13 cellular contexts compared by ENCODE assay signal in the genomic region with DNA sequence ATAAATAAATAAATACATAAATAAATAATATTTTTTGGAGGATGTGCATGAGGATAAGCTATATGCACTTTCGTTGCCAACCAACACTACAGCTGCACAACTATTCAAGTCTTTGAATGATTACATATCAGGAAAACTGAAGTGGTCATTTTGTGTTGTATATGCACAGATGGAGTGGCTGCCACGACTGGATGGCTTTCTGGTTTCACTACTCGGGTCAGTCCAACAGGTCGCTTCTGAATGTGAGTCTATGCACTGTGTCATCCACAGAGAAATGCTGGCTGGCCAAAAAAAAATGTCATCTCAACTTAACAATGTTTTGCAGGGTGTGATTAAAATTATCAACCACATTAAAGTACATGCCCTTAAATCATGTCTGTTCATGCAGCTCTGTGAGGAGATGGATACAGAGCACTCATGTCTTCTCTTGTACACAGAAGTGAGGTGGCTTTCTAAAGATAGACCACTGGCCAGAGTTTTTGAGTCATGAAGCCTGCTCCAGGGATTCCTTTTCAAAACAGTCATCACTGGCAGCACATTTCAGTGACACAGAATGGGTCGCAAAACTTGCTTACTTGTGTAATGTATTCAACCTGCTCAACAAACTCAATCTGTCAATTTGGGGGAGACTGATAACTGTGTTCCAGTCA.
DNase-seq lines count a peak whose midpoint lies in the region; ATAC-seq and TF ChIP-seq lines count a peak whose summit lies in the region.
"Had no signal": no experiment of that assay in that cellular context is flagged by ENCODE, and none has a peak within 500 bp of the region (broad histone marks: within the 10 kb centered on the region; RNA-seq: fewer than 3 reads in every experiment).

No MANE protein-coding gene starts in this region.

- peak; percentile 97 for ATAC-seq in left ventricle myocardium superior
- no peak for ATAC-seq in HG03342 (IDR thresholded peaks at IDR 0.05; ENCODE audit: unreplicated experiment)

- H3K27me3 ChIP-seq in brain microvascular endothelial cell (replicated peaks), result no peaks in the 10 kb centered on the region

- intact Hi-C loops in left ventricle myocardium superior (cut with micrococcal nuclease), result no loop called here
- intact Hi-C loops in cardiac septum (cut with DNase I), result loop anchor here (10.0 kb wide), 1 partner anchor 449 kb away; no protein-coding TSS in a partner anchor

- in situ Hi-C loops in brain microvascular endothelial cell (cut with HindIII; ENCODE audit: low pct_ligation_motif_present, low sequenced_read_pairs), result no loop called here

- H3K4me3 ChIP-seq in brain microvascular endothelial cell (ENCODE audit: low read depth, low read length), result no peak overlapping the region

- DNase-seq in left ventricle myocardium superior (no peak), cardiac septum (ENCODE audit: low spot score) (no peak), HT1080 (ENCODE audit: low read depth) (peak; percentile 5), brain microvascular endothelial cell (peak; percentile 3), Kasumi-1 (lab: John Stamatoyannopoulos, UW) (no peak)
- DNase-seq in activated CD8-positive, alpha-beta memory T cell treated with anti-CD3 and anti-CD28 coated beads, Interleukin-2, amount 50 U/mL, for 48 hours, result no peak
- DNase-seq: C1 segment of cervical spinal cord; Calu3; CD4-positive, alpha-beta T cell; DMS 273 treated with DMSO at 0.1 percent for 48 hours; HCEC 1CT; HFFc6 had no signal

- no peak for TF ChIP-seq CTCF in brain microvascular endothelial cell (IDR thresholded peaks at IDR 0.05; ENCODE audit: low read depth, low read length, missing control alignments)

- no peaks in the 10 kb centered on the region for H3K36me3 ChIP-seq in brain microvascular endothelial cell (replicated peaks)

- H3K27ac ChIP-seq in brain microvascular endothelial cell, result no peak overlapping the region

Comparison
In these comparisons a context has a peak if more than half of its experiments do, and no peak if none do; other contexts are left out.
1. DNase-seq: peak in HT1080 (single experiment) and brain microvascular endothelial cell (single experiment); none in left ventricle myocardium superior (single experiment), cardiac septum (single experiment), Kasumi-1 (0 of 2) and activated CD8-positive, alpha-beta memory T cell treated with anti-CD3 and anti-CD28 coated beads, Interleukin-2, amount 50 U/mL, for 48 hours (single experiment).